ENCODE assay signal across 25 cellular contexts in the genomic region with DNA sequence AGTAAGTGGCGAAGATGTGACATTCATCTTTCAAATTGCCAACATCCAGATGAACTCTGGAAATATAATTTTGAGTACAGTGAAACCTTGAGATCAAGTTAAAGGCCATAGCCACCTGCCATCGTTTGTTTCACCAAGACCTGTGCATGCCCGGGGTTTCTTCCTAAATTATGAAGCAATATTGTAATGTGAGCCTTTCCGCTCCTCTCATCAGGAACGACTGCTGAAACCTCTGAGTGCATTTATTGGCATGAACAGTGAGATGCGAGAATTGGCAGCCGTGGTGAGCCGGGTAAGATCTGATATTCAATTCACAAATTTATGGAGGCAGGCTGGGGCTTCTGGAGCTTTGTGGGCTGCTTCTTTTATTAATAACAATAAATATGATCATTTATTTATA. TPM values are rescaled to one million over a fixed set of nuclear protein-coding genes. Genes with fewer than 3 reads are reported as not detected.
A peak's percentile ranks its signal among the peaks of the same experiment; 100 is the strongest.
DNase-seq lines count a peak whose midpoint lies in the region; TF ChIP-seq lines count a peak whose summit lies in the region.
"Had no signal": no experiment of that assay in that cellular context is flagged by ENCODE, and none has a peak within 500 bp of the region (broad histone marks: within the 10 kb centered on the region; RNA-seq: fewer than 3 reads in every experiment).

No MANE protein-coding gene starts in this region.

- POLR2A ChIA-PET in A673 (lab: Charles Lee; ENCODE audit: low non-redundant PET): no interaction called here

- BruUV-seq in A673 (replicated peaks; lab: Mats Ljungman, UMichigan): no TSS peak

- H3K27me3 ChIP-seq in A673 (replicated peaks; ENCODE audit: insufficient read depth, low read depth, low read length, poor library complexity) (no peaks in the 10 kb centered on the region), SJCRH30 (no peaks in the 10 kb centered on the region)
- H3K27me3 ChIP-seq: BE2C, BLaER1 had no signal

- no peak for TF ChIP-seq CTCF in A673 (conservative IDR thresholded peaks at IDR 0.05; ENCODE audit: low read depth, low read length)

- H3K36me3 ChIP-seq in A673 (ENCODE audit: insufficient read depth, low read length, poor library complexity, severe bottlenecking) (no peaks in the 10 kb centered on the region), SJCRH30 (no peaks in the 10 kb centered on the region)
- H3K36me3 ChIP-seq: BE2C, BLaER1 had no signal

- H3K9me3 ChIP-seq in A673 (ENCODE audit: low read depth, low read length, poor library complexity, severe bottlenecking) (no peaks in the 10 kb centered on the region), SJCRH30 (replicated peaks) (no peaks in the 10 kb centered on the region)
- H3K9me3 ChIP-seq: A549, BE2C, BLaER1 had no signal

- H3K4me3 ChIP-seq in A673 (ENCODE audit: low read depth, low read length, poor library complexity, severe bottlenecking) (no peak overlapping the region), SJCRH30 (peak overlapping the region; percentile 8)
- H3K4me3 ChIP-seq: A549, BLaER1, GM12878 had no signal

- peaks cover 14% of the 10 kb centered on the region for H3K4me1 ChIP-seq in A673 (ENCODE audit: insufficient read depth, low read length, poor library complexity, severe bottlenecking)
- H3K4me1 ChIP-seq in SJCRH30: peaks cover 15% of the 10 kb centered on the region
- H3K4me1 ChIP-seq: A549, BE2C, BLaER1 had no signal

- CTCF ChIA-PET in A673 (lab: Charles Lee): no interaction called here

- DNase-seq in NCI-H2107 (lab: John Stamatoyannopoulos, UW): peak; percentile 23
- DNase-seq in NCI-H2107 treated with DMSO at 0.1 percent for 48 hours (lab: John Stamatoyannopoulos, UW; ENCODE audit: unreplicated experiment): no peak
- DNase-seq in A673 (ENCODE audit: low spot score): no peak
- peak; percentile 6 to 55 for DNase-seq in SJCRH30
- no peak for DNase-seq in activated T-cell treated with anti-CD3 and anti-CD28 coated beads, Interleukin-2, amount 50 U/mL, for 1 hour
- DNase-seq: ACHN; BE2C; C1 segment of cervical spinal cord; CD4-positive, alpha-beta memory T cell; CD4-positive, CD25-positive, alpha-beta regulatory T cell; CD8-positive, alpha-beta memory T cell; COR-L47; DMS 273 treated with DMSO at 0.1 percent for 48 hours; DMS153; DMS53; DMS79; DND-41; EL had no signal

- H3K27ac ChIP-seq in A673 (ENCODE audit: low read depth, low read length, poor library complexity, severe bottlenecking) (peak overlapping the region; percentile 14), SJCRH30 (peak overlapping the region; percentile 89)
- H3K27ac ChIP-seq: 22Rv1, A549, BLaER1 had no signal

- intact Hi-C loops in A673 (cut with micrococcal nuclease; ENCODE audit: unreplicated experiment): no loop called here

RNA-seq across cellular contexts. Expression of gene ELOA2, which starts 27.6 kb away (rescaled TPM):
- total RNA-seq in A673 (2021): not detected in 2 replicates
- total RNA-seq in SJCRH30 (2014; rRNA removed; shearing (Covaris generic)): 0.06 TPM in 1 of 2 replicates, not detected in the other
- total RNA-seq: A172; CD4-positive, alpha-beta memory T cell; CD4-positive, CD25-positive, alpha-beta regulatory T cell; CD8-positive, alpha-beta memory T cell; Daoy; G401; GM12878 had no signal

Comparison
In these comparisons a context has a peak if more than half of its experiments do, and no peak if none do; other contexts are left out.
1. DNase-seq: peak in NCI-H2107 (single experiment) and SJCRH30 (2 of 2); none in NCI-H2107 treated with DMSO at 0.1 percent for 48 hours (single experiment), A673 (single experiment) and activated T-cell treated with anti-CD3 and anti-CD28 coated beads, Interleukin-2, amount 50 U/mL, for 1 hour (single experiment).